ENCODE assay signal across 25 cellular contexts in genomic region chr16:19871721-19872120, GRCh38. TPM values are rescaled to one million over a fixed set of nuclear protein-coding genes. Genes with fewer than 3 reads are reported as not detected.
"Had no signal": no experiment of that assay in that cellular context is flagged by ENCODE, and none has a peak within 500 bp of the region (broad histone marks: within the 10 kb centered on the region; RNA-seq: fewer than 3 reads in every experiment).

No MANE protein-coding gene starts in this region.

- H3K27ac ChIP-seq: KMS-11, PC-9 had no signal

- H3K27me3 Mint-ChIP-seq: activated naive CD4-positive, alpha-beta T cell treated with anti-CD3 and anti-CD28 coated beads, Interleukin-2, amount 50 U/mL, for 24 hours had no signal

- H3K36me3 Mint-ChIP-seq: activated CD8-positive, alpha-beta memory T cell treated with anti-CD3 and anti-CD28 coated beads, Interleukin-2, amount 10 ng/mL, durations not matched to agents 7 days and 5 days had no signal

- H3K27ac Mint-ChIP-seq: activated CD8-positive, alpha-beta memory T cell treated with anti-CD3 and anti-CD28 coated beads, Interleukin-2, amount 10 ng/mL, durations not matched to agents 7 days and 5 days; activated naive CD4-positive, alpha-beta T cell treated with anti-CD3 and anti-CD28 coated beads, Interleukin-2, amount 50 U/mL, for 24 hours; activated T-cell treated with anti-CD3 and anti-CD28 coated beads, Interleukin-2, amount 50 U/mL, for 24 hours; activated T-helper 1 cell treated with anti-CD3 and anti-CD28 coated beads, Interleukin-12 subunit alpha, Interleukin-12 subunit beta, Interleukin-2, Interleukin-4 antibody, amounts not matched to agents 30 ng/mL and 10 ng/mL and 1 ng/mL, durations not matched to agents 14 hours and 24 hours and 36 hours; T-helper 17 cell; WTC11 had no signal

- H3K9ac ChIP-seq: KMS-11 had no signal

- H2AFZ ChIP-seq: PC-9 had no signal

- H3K36me3 ChIP-seq: MG63 had no signal

- H3K9me3 Mint-ChIP-seq: activated naive CD4-positive, alpha-beta T cell treated with anti-CD3 and anti-CD28 coated beads, Interleukin-2, amount 50 U/mL, for 24 hours; activated T-cell treated with anti-CD3 and anti-CD28 coated beads, Interleukin-2, amount 50 U/mL, for 24 hours; activated T-helper 1 cell treated with anti-CD3 and anti-CD28 coated beads, Interleukin-12 subunit alpha, Interleukin-12 subunit beta, Interleukin-2, Interleukin-4 antibody, amounts not matched to agents 30 ng/mL and 10 ng/mL and 1 ng/mL, durations not matched to agents 14 hours and 24 hours and 36 hours; WTC11 had no signal

- H3K9me3 ChIP-seq: MG63 had no signal

- H3K27me3 ChIP-seq: MG63 had no signal

- H3K4me3 ChIP-seq: MG63, PC-9 had no signal

- DNase-seq: activated CD4-positive, alpha-beta T cell treated with anti-CD3 and anti-CD28 coated beads for 48 hours; activated CD4-positive, alpha-beta T cell treated with anti-CD3 and anti-CD28 coated beads, Interleukin-2, amount 50 U/mL, for 48 hours; activated CD4-positive, CD25-positive, alpha-beta regulatory T cell treated with anti-CD3 and anti-CD28 coated beads, Interleukin-2, amount 50 U/mL, for 72 hours; activated CD8-positive, alpha-beta memory T cell treated with anti-CD3 and anti-CD28 coated beads, Interleukin-2, amount 10 ng/mL, durations not matched to agents 7 days and 5 days; activated effector memory CD4-positive, alpha-beta T cell treated with Interleukin-2 at 50 U/mL for 16 hours; activated naive CD4-positive, alpha-beta T cell; activated T-cell treated with anti-CD3 and anti-CD28 coated beads, Interleukin-2, amount 50 U/mL, for 24 hours; amniotic stem cell; MG63; MV-4-11; NCI-H1092 treated with DMSO at 0.1 percent for 48 hours; NCI-H1417 treated with DMSO at 0.1 percent for 48 hours; NCI-H2029; NCI-H345; NCI-H510A treated with DMSO at 0.1 percent for 48 hours; NCI-H69; PC-9; SIG-M5; T-helper 17 cell; T-helper 9 cell had no signal

- H3K4me3 Mint-ChIP-seq: activated CD8-positive, alpha-beta memory T cell treated with anti-CD3 and anti-CD28 coated beads, Interleukin-2, amount 10 ng/mL, durations not matched to agents 7 days and 5 days; activated naive CD4-positive, alpha-beta T cell treated with anti-CD3 and anti-CD28 coated beads, Interleukin-2, amount 50 U/mL, for 24 hours; activated T-cell treated with anti-CD3 and anti-CD28 coated beads, Interleukin-2, amount 50 U/mL, for 24 hours; activated T-helper 1 cell treated with anti-CD3 and anti-CD28 coated beads, Interleukin-12 subunit alpha, Interleukin-12 subunit beta, Interleukin-2, Interleukin-4 antibody, amounts not matched to agents 30 ng/mL and 10 ng/mL and 1 ng/mL, durations not matched to agents 14 hours and 24 hours and 36 hours; brain; T-helper 17 cell; WTC11 had no signal

- H3K4me1 Mint-ChIP-seq: activated CD8-positive, alpha-beta memory T cell treated with anti-CD3 and anti-CD28 coated beads, Interleukin-2, amount 10 ng/mL, durations not matched to agents 7 days and 5 days; activated naive CD4-positive, alpha-beta T cell treated with anti-CD3 and anti-CD28 coated beads, Interleukin-2, amount 50 U/mL, for 24 hours had no signal

- ATAC-seq: activated CD8-positive, alpha-beta memory T cell treated with anti-CD3 and anti-CD28 coated beads, Interleukin-2, amount 10 ng/mL, durations not matched to agents 7 days and 5 days; T-helper 17 cell; WTC11 had no signal

- H3K4me2 ChIP-seq: KMS-11, PC-9 had no signal

RNA-seq across cellular contexts. Expression of gene GPRC5B, which starts 12.9 kb away (rescaled TPM):
- total RNA-seq: activated CD8-positive, alpha-beta memory T cell treated with anti-CD3 and anti-CD28 coated beads, Interleukin-2, amount 10 ng/mL, durations not matched to agents 7 days and 5 days; activated T-helper 1 cell treated with anti-CD3 and anti-CD28 coated beads, Interleukin-12 subunit alpha, Interleukin-12 subunit beta, Interleukin-2, Interleukin-4 antibody, amounts not matched to agents 30 ng/mL and 10 ng/mL and 1 ng/mL, durations not matched to agents 14 hours and 24 hours and 36 hours had no signal
